In genomic region chr20:10463622-10464021, GRCh38 we compare ENCODE assay signal across 1 cellular context.
TF ChIP-seq lines count a peak whose summit lies in the region.

No MANE protein-coding gene starts in this region.

TF ChIP-seq in A549, 52 proteins besides CTCF, POLR2A, EP300 and RAD21 (continued from another document):
- TF ChIP-seq NFE2L2 (conservative IDR thresholded peaks at IDR 0.05; ENCODE audit: low read length) (no peak), KDM1A (IDR thresholded peaks at IDR 0.05; ENCODE audit: low read depth) (no peak), CBX8 (IDR thresholded peaks at IDR 0.05) (no peak), TFCP2L1 (CRISPR knock-in tag; IDR thresholded peaks at IDR 0.05) (no peak), BHLHE40 (IDR thresholded peaks at IDR 0.05; ENCODE audit: low read depth, low read length) (no peak), NR3C1 (IDR thresholded peaks at IDR 0.05) (no peak), KDM5A (IDR thresholded peaks at IDR 0.05) (no peak), GATA3 (IDR thresholded peaks at IDR 0.05; ENCODE audit: borderline replicate concordance) (0 out of 2 replicates have a peak, but pooled peaks have one; percentile 11), FOSB (CRISPR knock-in tag; IDR thresholded peaks at IDR 0.05) (no peak), NPAS2 (CRISPR knock-in tag; IDR thresholded peaks at IDR 0.05; ENCODE audit: borderline replicate concordance) (no peak), BCL3 (IDR thresholded peaks at IDR 0.05) (no peak), ZSCAN20 (CRISPR knock-in tag; IDR thresholded peaks at IDR 0.05) (no peak), ESRRA (IDR thresholded peaks at IDR 0.05; ENCODE audit: borderline replicate concordance, low read length) (no peak), CBX2 (IDR thresholded peaks at IDR 0.05; ENCODE audit: borderline replicate concordance, low read depth) (no peak), HOXB5 (CRISPR knock-in tag; IDR thresholded peaks at IDR 0.05) (no peak), HOXA7 (CRISPR knock-in tag; IDR thresholded peaks at IDR 0.05) (no peak), FOXS1 (CRISPR knock-in tag; IDR thresholded peaks at IDR 0.05) (no peak), HDAC2 (IDR thresholded peaks at IDR 0.05) (no peak), ZNF302 (CRISPR knock-in tag; IDR thresholded peaks at IDR 0.05) (no peak), JUNB (IDR thresholded peaks at IDR 0.05) (0 out of 2 replicates have a peak, but pooled peaks have one; percentile 10), CEBPB (IDR thresholded peaks at IDR 0.05) (peak; percentile 87 to 97), ZFP36 (IDR thresholded peaks at IDR 0.05; ENCODE audit: borderline replicate concordance, partially characterized antibody) (no peak), EHF (CRISPR knock-in tag; IDR thresholded peaks at IDR 0.05) (no peak), CHD2 (IDR thresholded peaks at IDR 0.05; ENCODE audit: low read length, partially characterized antibody) (no peak), POLR2AphosphoS2 (conservative IDR thresholded peaks at IDR 0.05; ENCODE audit: low read length) (no peak), CHD4 (IDR thresholded peaks at IDR 0.05; ENCODE audit: borderline replicate concordance) (no peak), EHMT2 (IDR thresholded peaks at IDR 0.05; ENCODE audit: low read depth) (no peak), FOSL2 (IDR thresholded peaks at IDR 0.05) (no peak), FOSL2 (CRISPR knock-in tag; IDR thresholded peaks at IDR 0.05) (peak; percentile 48), USF2 (IDR thresholded peaks at IDR 0.05) (no peak), SMC3 (IDR thresholded peaks at IDR 0.05) (no peak)
- TF ChIP-seq, protein P1, sequence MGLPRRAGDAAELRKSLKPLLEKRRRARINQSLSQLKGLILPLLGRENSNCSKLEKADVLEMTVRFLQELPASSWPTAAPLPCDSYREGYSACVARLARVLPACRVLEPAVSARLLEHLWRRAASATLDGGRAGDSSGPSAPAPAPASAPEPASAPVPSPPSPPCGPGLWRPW (IDR thresholded peaks at IDR 0.05) = peak; percentile 84
- TF ChIP-seq, protein P2, sequence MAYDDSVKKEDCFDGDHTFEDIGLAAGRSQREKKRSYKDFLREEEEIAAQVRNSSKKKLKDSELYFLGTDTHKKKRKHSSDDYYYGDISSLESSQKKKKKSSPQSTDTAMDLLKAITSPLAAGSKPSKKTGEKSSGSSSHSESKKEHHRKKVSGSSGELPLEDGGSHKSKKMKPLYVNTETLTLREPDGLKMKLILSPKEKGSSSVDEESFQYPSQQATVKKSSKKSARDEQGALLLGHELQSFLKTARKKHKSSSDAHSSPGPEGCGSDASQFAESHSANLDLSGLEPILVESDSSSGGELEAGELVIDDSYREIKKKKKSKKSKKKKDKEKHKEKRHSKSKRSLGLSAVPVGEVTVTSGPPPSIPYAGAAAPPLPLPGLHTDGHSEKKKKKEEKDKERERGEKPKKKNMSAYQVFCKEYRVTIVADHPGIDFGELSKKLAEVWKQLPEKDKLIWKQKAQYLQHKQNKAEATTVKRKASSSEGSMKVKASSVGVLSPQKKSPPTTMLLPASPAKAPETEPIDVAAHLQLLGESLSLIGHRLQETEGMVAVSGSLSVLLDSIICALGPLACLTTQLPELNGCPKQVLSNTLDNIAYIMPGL (CRISPR knock-in tag; IDR thresholded peaks at IDR 0.05; ENCODE audit: borderline replicate concordance) = no peak
- TF ChIP-seq, protein P3, sequence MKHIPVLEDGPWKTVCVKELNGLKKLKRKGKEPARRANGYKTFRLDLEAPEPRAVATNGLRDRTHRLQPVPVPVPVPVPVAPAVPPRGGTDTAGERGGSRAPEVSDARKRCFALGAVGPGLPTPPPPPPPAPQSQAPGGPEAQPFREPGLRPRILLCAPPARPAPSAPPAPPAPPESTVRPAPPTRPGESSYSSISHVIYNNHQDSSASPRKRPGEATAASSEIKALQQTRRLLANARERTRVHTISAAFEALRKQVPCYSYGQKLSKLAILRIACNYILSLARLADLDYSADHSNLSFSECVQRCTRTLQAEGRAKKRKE (CRISPR knock-in tag; IDR thresholded peaks at IDR 0.05; ENCODE audit: low read depth) = no peak
- TF ChIP-seq, protein P4, sequence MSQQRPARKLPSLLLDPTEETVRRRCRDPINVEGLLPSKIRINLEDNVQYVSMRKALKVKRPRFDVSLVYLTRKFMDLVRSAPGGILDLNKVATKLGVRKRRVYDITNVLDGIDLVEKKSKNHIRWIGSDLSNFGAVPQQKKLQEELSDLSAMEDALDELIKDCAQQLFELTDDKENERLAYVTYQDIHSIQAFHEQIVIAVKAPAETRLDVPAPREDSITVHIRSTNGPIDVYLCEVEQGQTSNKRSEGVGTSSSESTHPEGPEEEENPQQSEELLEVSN (IDR thresholded peaks at IDR 0.05; ENCODE audit: borderline replicate concordance, low read depth) = no peak
